Comparison of ENCODE assay signal across 18 cellular contexts in genomic region chrX:29826651-29827206, GRCh38.
DNase-seq lines count a peak whose midpoint lies in the region; ATAC-seq, FAIRE-seq and TF ChIP-seq lines count a peak whose summit lies in the region.
"Had no signal": no experiment of that assay in that cellular context is flagged by ENCODE, and none has a peak within 500 bp of the region (broad histone marks: within the 10 kb centered on the region; RNA-seq: fewer than 3 reads in every experiment).

No MANE protein-coding gene starts in this region.

- H2AFZ ChIP-seq in SK-N-SH (ENCODE audit: low read depth) = no peak overlapping the region
- H2AFZ ChIP-seq in GM12878 (ENCODE audit: control insufficient read depth, low read depth, low read length) = no peak overlapping the region

- H3K36me3 Mint-ChIP-seq in stimulated activated memory B cell treated with anti-CD40 and anti-IgM and Interleukin-4, amounts not matched to agents 10 μg/mL and 1 μg/mL and 100 μg/mL, for 72 hours = no peaks in the 10 kb centered on the region
- H3K36me3 Mint-ChIP-seq: CD4-positive, CD25-positive, alpha-beta regulatory T cell; IgD-negative memory B cell had no signal

- H3K4me3 ChIP-seq in SK-N-SH (ENCODE audit: low read depth in 2 of 2, low read length in 1 of 2) (no peak overlapping the region), GM12878 (no peak overlapping the region), sigmoid colon (no peak overlapping the region)
- H3K4me3 ChIP-seq: BLaER1 treated with 17β-estradiol and CSF1 and Interleukin-3, amounts not matched to agents 10 nM and 100 nM had no signal

- H3K9me3 ChIP-seq in SK-N-SH (no peaks in the 10 kb centered on the region), GM12878 (replicated peaks; ENCODE audit: control insufficient read depth, insufficient read depth, low read length) (no peaks in the 10 kb centered on the region), sigmoid colon (no peaks in the 10 kb centered on the region)

- H3K79me2 ChIP-seq in SK-N-SH (ENCODE audit: insufficient read depth) (no peaks in the 10 kb centered on the region), GM12878 (ENCODE audit: control insufficient read depth, insufficient read depth, low read length) (no peaks in the 10 kb centered on the region)

- H3K9me3 Mint-ChIP-seq in stimulated activated memory B cell treated with anti-CD40 and anti-IgM and Interleukin-4, amounts not matched to agents 10 μg/mL and 1 μg/mL and 100 μg/mL, for 72 hours = peaks cover 2% of the 10 kb centered on the region
- H3K9me3 Mint-ChIP-seq: IgD-negative memory B cell had no signal

- H4K20me1 ChIP-seq in SK-N-SH (ENCODE audit: insufficient read depth) = no peaks in the 10 kb centered on the region
- no peaks in the 10 kb centered on the region for H4K20me1 ChIP-seq in GM12878 (ENCODE audit: control insufficient read depth, insufficient read depth)
- H4K20me1 ChIP-seq: BLaER1 treated with 17β-estradiol and CSF1 and Interleukin-3, amounts not matched to agents 10 nM and 100 nM had no signal

- no peak for TF ChIP-seq RAD21 in SK-N-SH (IDR thresholded peaks at IDR 0.05; ENCODE audit: low read length)
- no peak for TF ChIP-seq RAD21 in GM12878 (IDR thresholded peaks at IDR 0.05; ENCODE audit: insufficient read depth, low read depth, low read length)

- RAD21 ChIA-PET in GM12878 (lab: Charles Lee; ENCODE audit: unreplicated experiment) = no interaction called here

- no peaks in the 10 kb centered on the region for H3K27me3 Mint-ChIP-seq in stimulated activated memory B cell treated with anti-CD40 and anti-IgM and Interleukin-4, amounts not matched to agents 10 μg/mL and 1 μg/mL and 100 μg/mL, for 72 hours
- H3K27me3 Mint-ChIP-seq: CD4-positive, CD25-positive, alpha-beta regulatory T cell; IgD-negative memory B cell had no signal

- in situ Hi-C loops in GM12878 (cut with MboI) = no loop called here

- no peaks in the 10 kb centered on the region for H3F3A ChIP-seq in SK-N-SH (replicated peaks; ENCODE audit: insufficient read depth)

- H3K27ac Mint-ChIP-seq in stimulated activated memory B cell treated with anti-CD40 and anti-IgM and Interleukin-4, amounts not matched to agents 10 μg/mL and 1 μg/mL and 100 μg/mL, for 72 hours = no peak overlapping the region
- H3K27ac Mint-ChIP-seq: CD4-positive, CD25-positive, alpha-beta regulatory T cell; IgD-negative memory B cell had no signal

- no peaks in the 10 kb centered on the region for H3K36me3 ChIP-seq in SK-N-SH (replicated peaks in 1 of 2; ENCODE audit: control insufficient read depth in 1 of 2, insufficient read depth in 2 of 2, low read length in 1 of 2)
- no peaks in the 10 kb centered on the region for H3K36me3 ChIP-seq in GM12878 (ENCODE audit: control insufficient read depth in 2 of 2, insufficient read depth in 2 of 2, low read length in 1 of 2)
- H3K36me3 ChIP-seq in sigmoid colon = no peaks in the 10 kb centered on the region
- H3K36me3 ChIP-seq: BLaER1 treated with 17β-estradiol and CSF1 and Interleukin-3, amounts not matched to agents 10 nM and 100 nM had no signal

- peak; percentile 23 for FAIRE-seq in GM12878 (lab: Jason Lieb, UNC)
- FAIRE-seq: GM19239 had no signal

- 44% methylated on average over 5 of the region's 5 CpGs for WGBS in SK-N-SH (ENCODE audit: low lambda C conversion rate)
- WGBS in GM12878 (ENCODE audit: insufficient coverage, insufficient replicate concordance, low lambda C conversion rate, missing lambda C conversion rate) = 52% methylated on average over 5 of the region's 5 CpGs
- WGBS in sigmoid colon, 2 donors = 94 to 97% methylated on average over 5 of the region's 5 CpGs

- CTCF ChIA-PET in SK-N-SH (lab: Yijun Ruan, JAX) (no interaction called here), GM12878 (lab: Yijun Ruan, JAX) (no interaction called here)

- no peaks in the 10 kb centered on the region for H3K27me3 ChIP-seq in SK-N-SH (ENCODE audit: insufficient read depth)
- no peaks in the 10 kb centered on the region for H3K27me3 ChIP-seq in GM12878 (replicated peaks in 1 of 2; ENCODE audit: control insufficient read depth in 2 of 2, insufficient read depth in 2 of 2, low read length in 1 of 2)
- H3K27me3 ChIP-seq in sigmoid colon = no peaks in the 10 kb centered on the region
- H3K27me3 ChIP-seq: BLaER1 treated with 17β-estradiol and CSF1 and Interleukin-3, amounts not matched to agents 10 nM and 100 nM had no signal

- H3K9ac ChIP-seq in SK-N-SH (no peak overlapping the region), GM12878 (ENCODE audit: control insufficient read depth, insufficient read depth, low read length) (no peak overlapping the region)
- H3K9ac ChIP-seq: BLaER1 treated with 17β-estradiol and CSF1 and Interleukin-3, amounts not matched to agents 10 nM and 100 nM had no signal

- no peak overlapping the region for H3K4me3 Mint-ChIP-seq in stimulated activated memory B cell treated with anti-CD40 and anti-IgM and Interleukin-4, amounts not matched to agents 10 μg/mL and 1 μg/mL and 100 μg/mL, for 72 hours
- H3K4me3 Mint-ChIP-seq: CD4-positive, CD25-positive, alpha-beta regulatory T cell; IgD-negative memory B cell had no signal

- H3K4me2 ChIP-seq in SK-N-SH (no peak overlapping the region), GM12878 (ENCODE audit: control insufficient read depth, insufficient read depth) (no peak overlapping the region)
- H3K4me2 ChIP-seq: BLaER1 treated with 17β-estradiol and CSF1 and Interleukin-3, amounts not matched to agents 10 nM and 100 nM had no signal

- no TSS peak for BruUV-seq in GM12878 (replicated peaks; lab: Mats Ljungman, UMichigan)

- DNase-seq in SK-N-SH (no peak), RPMI7951 (ENCODE audit: low read depth) (peak; percentile 45), GM12878 (ENCODE audit: low read depth, low spot score) (no peak), non-pigmented ciliary epithelial cell (ENCODE audit: low read depth) (peak; percentile 14), sigmoid colon (no peak)
- DNase-seq: ACHN; CD4-positive, CD25-positive, alpha-beta regulatory T cell; DMS153; DMS79 treated with DMSO at 0.1 percent for 48 hours; GDM1; HCEC 1CT had no signal

- H3K27ac ChIP-seq in SK-N-SH (ENCODE audit: low read depth in 2 of 2, low read length in 1 of 2) (no peak overlapping the region), GM12878 (ENCODE audit: control insufficient read depth, insufficient read depth) (no peak overlapping the region), sigmoid colon (no peak overlapping the region)
- H3K27ac ChIP-seq: 22Rv1; BLaER1 treated with 17β-estradiol and CSF1 and Interleukin-3, amounts not matched to agents 10 nM and 100 nM had no signal

- TF ChIP-seq EP300 in SK-N-SH (IDR thresholded peaks at IDR 0.05; ENCODE audit: borderline replicate concordance in 1 of 2, low read depth in 1 of 2, low read length in 1 of 2) (no peak), GM12878 (IDR thresholded peaks at IDR 0.05; ENCODE audit: borderline replicate concordance in 1 of 2, control insufficient read depth in 1 of 2, low read depth in 2 of 2, low read length in 2 of 2) (no peak), sigmoid colon (IDR thresholded peaks at IDR 0.05) (no peak)

- no peaks in the 10 kb centered on the region for H3K4me1 ChIP-seq in SK-N-SH (ENCODE audit: control insufficient read depth in 1 of 2, insufficient read depth in 2 of 2, low read depth in 1 of 2, low read length in 1 of 2)
- no peaks in the 10 kb centered on the region for H3K4me1 ChIP-seq in GM12878 (ENCODE audit: control insufficient read depth, insufficient read depth, low read length)
- no peaks in the 10 kb centered on the region for H3K4me1 ChIP-seq in sigmoid colon

- POLR2A ChIA-PET in SK-N-SH (lab: Yijun Ruan, JAX) (no interaction called here), GM12878 (lab: Charles Lee) (no interaction called here)

- TF ChIP-seq CTCF in SK-N-SH (IDR thresholded peaks at IDR 0.05) = no peak
- TF ChIP-seq CTCF in GM12878 (IDR thresholded peaks at IDR 0.05 in 2 of 3, conservative IDR thresholded peaks at IDR 0.05 in 1 of 3; ENCODE audit: control insufficient read depth in 2 of 3, extremely low read depth in 1 of 3, insufficient read depth in 1 of 3, low read depth in 3 of 3, low read length in 3 of 3) = no peak
- no peak for TF ChIP-seq CTCF in sigmoid colon (IDR thresholded peaks at IDR 0.05)

- no peak for ATAC-seq in SK-N-SH treated with all-trans-retinoic acid at 6 μM for 48 hours
- ATAC-seq in GM12878 = no peak
- no peak for ATAC-seq in stimulated activated memory B cell treated with anti-CD40 and anti-IgM and Interleukin-4, amounts not matched to agents 10 μg/mL and 1 μg/mL and 100 μg/mL, for 72 hours
- no peak for ATAC-seq in GM19324 (IDR thresholded peaks at IDR 0.05; ENCODE audit: low FRiP score, unreplicated experiment)

- intact Hi-C loops in GM12878 (cut with micrococcal nuclease; ENCODE audit: unreplicated experiment) = no loop called here
- intact Hi-C loops in sigmoid colon (cut with DNase I) = no loop called here

- no peaks in the 10 kb centered on the region for H3K4me1 Mint-ChIP-seq in stimulated activated memory B cell treated with anti-CD40 and anti-IgM and Interleukin-4, amounts not matched to agents 10 μg/mL and 1 μg/mL and 100 μg/mL, for 72 hours
- H3K4me1 Mint-ChIP-seq: CD4-positive, CD25-positive, alpha-beta regulatory T cell; IgD-negative memory B cell had no signal

- H3K9me2 ChIP-seq in SK-N-SH = no peaks in the 10 kb centered on the region

- SMC1A ChIA-PET in GM12878 (lab: Charles Lee; ENCODE audit: uncharacterized antibody, unreplicated experiment) = interaction anchor here (0.6 kb wide), 2 partner anchors 532 to 1661 kb away, joined by 3 read pairs; no protein-coding TSS in a partner anchor

- TF ChIP-seq POLR2A in GM12878 (IDR thresholded peaks at IDR 0.05; ENCODE audit: low read depth, low read length) (no peak), sigmoid colon (IDR thresholded peaks at IDR 0.05) (no peak)

TF ChIP-seq in SK-N-SH, 30 proteins besides CTCF, POLR2A, EP300 and RAD21 (continues in another document):
- no peak for TF ChIP-seq CHD2 (IDR thresholded peaks at IDR 0.05; ENCODE audit: low read length, partially characterized antibody)
- no peak for TF ChIP-seq FOXJ3 (CRISPR knock-in tag; IDR thresholded peaks at IDR 0.05)
- TF ChIP-seq EZH2phosphoT487 (IDR thresholded peaks at IDR 0.05; ENCODE audit: borderline replicate concordance, low read depth) = no peak
- TF ChIP-seq TCF12 (IDR thresholded peaks at IDR 0.05) = peak; percentile 47

TF ChIP-seq in GM12878, 131 proteins besides CTCF, POLR2A, EP300 and RAD21 (continues in another document):
- TF ChIP-seq RUNX3 (IDR thresholded peaks at IDR 0.05; ENCODE audit: low read length) (no peak), TCF3 (IDR thresholded peaks at IDR 0.05; ENCODE audit: borderline replicate concordance, insufficient read depth, low read depth, low read length) (no peak), MYB (IDR thresholded peaks at IDR 0.05; ENCODE audit: borderline replicate concordance, low read depth, low read length) (no peak), MAX (IDR thresholded peaks at IDR 0.05; ENCODE audit: low read depth, low read length) (no peak), BRCA1 (IDR thresholded peaks at IDR 0.05; ENCODE audit: low read depth, low read length) (no peak), ZNF207 (IDR thresholded peaks at IDR 0.05; ENCODE audit: borderline replicate concordance) (no peak), ZNF384 (IDR thresholded peaks at IDR 0.05; ENCODE audit: borderline replicate concordance, low read depth, low read length) (no peak), IKZF1 (conservative IDR thresholded peaks at IDR 0.05) (no peak)

Comparison
In these comparisons a context has a peak if more than half of its experiments do, and no peak if none do; other contexts are left out.
1. DNase-seq: peak in RPMI7951 (single experiment) and non-pigmented ciliary epithelial cell (single experiment); none in SK-N-SH (single experiment), GM12878 (single experiment) and sigmoid colon (single experiment).
2. Of the 26 proteins assayed by ChIP-seq in both GM12878 and SK-N-SH: peak only in GM12878: none; only in SK-N-SH: PBX3 and TCF12; in both: none; in neither: 24.